Comparison of ENCODE assay signal across 17 cellular contexts in genomic region chr1:234729566-234729965, GRCh38.
DNase-seq lines count a peak whose midpoint lies in the region; ATAC-seq and TF ChIP-seq lines count a peak whose summit lies in the region.
"Had no signal": no experiment of that assay in that cellular context is flagged by ENCODE, and none has a peak within 500 bp of the region (broad histone marks: within the 10 kb centered on the region; RNA-seq: fewer than 3 reads in every experiment).

No MANE protein-coding gene starts in this region.

- no peaks in the 10 kb centered on the region for H4K20me1 ChIP-seq in neural progenitor cell (ENCODE audit: low read depth)

- H3K9me3 Mint-ChIP-seq in activated CD4-positive, alpha-beta T cell treated with anti-CD3 and anti-CD28 coated beads, Interleukin-2, amount 10 ng/mL, durations not matched to agents 24 days and 14 days, result no peaks in the 10 kb centered on the region
- no peaks in the 10 kb centered on the region for H3K9me3 Mint-ChIP-seq in HFFc6
- no peaks in the 10 kb centered on the region for H3K9me3 Mint-ChIP-seq in neural progenitor cell
- H3K9me3 Mint-ChIP-seq: CD8-positive, alpha-beta T cell; nephron progenitor cell had no signal

- H3K9ac ChIP-seq in neural progenitor cell, result no peak overlapping the region

- no peak for ATAC-seq in GM18511 (IDR thresholded peaks at IDR 0.05; ENCODE audit: unreplicated experiment)
- ATAC-seq: activated CD4-positive, CD25-positive, alpha-beta regulatory T cell treated with anti-CD3 and anti-CD28 coated beads, Interleukin-2, amount 50 U/mL, for 24 hours; CD8-positive, alpha-beta T cell; lower lobe of right lung had no signal

- no peak overlapping the region for H2AFZ ChIP-seq in neural progenitor cell (replicated peaks)

- TF ChIP-seq CTCF in HFFc6 (IDR thresholded peaks at IDR 0.05), result no peak
- no peak for TF ChIP-seq CTCF in neural progenitor cell (IDR thresholded peaks at IDR 0.05)
- no peak for TF ChIP-seq CTCF in dorsolateral prefrontal cortex (IDR thresholded peaks at IDR 0.05 in 54 of 56, conservative IDR thresholded peaks at IDR 0.05 in 2 of 56; ENCODE audit: low read depth in 1 of 56, partially characterized antibody in 56 of 56)

- intact Hi-C loops in activated CD4-positive, alpha-beta T cell treated with anti-CD3 and anti-CD28 coated beads, Interleukin-2, amount 10 ng/mL, durations not matched to agents 24 days and 14 days (cut with micrococcal nuclease), result no loop called here
- intact Hi-C loops in dorsolateral prefrontal cortex (cut with DNase I), result loop anchor here (5.0 kb wide), 3 partner anchors 108 to 343 kb away; no protein-coding TSS in a partner anchor

- no peaks in the 10 kb centered on the region for H3K79me2 ChIP-seq in neural progenitor cell (ENCODE audit: low read depth)

- peaks cover 26% of the 10 kb centered on the region for H3F3A ChIP-seq in neural progenitor cell (ENCODE audit: low read depth)

- peaks cover 30% of the 10 kb centered on the region for H3K4me1 ChIP-seq in neural progenitor cell

- H3K4me3 Mint-ChIP-seq in activated CD4-positive, alpha-beta T cell treated with anti-CD3 and anti-CD28 coated beads, Interleukin-2, amount 10 ng/mL, durations not matched to agents 24 days and 14 days, result peak overlapping the region; percentile 16
- no peak overlapping the region for H3K4me3 Mint-ChIP-seq in HFFc6
- H3K4me3 Mint-ChIP-seq in neural progenitor cell, result no peak overlapping the region
- H3K4me3 Mint-ChIP-seq: CD8-positive, alpha-beta T cell; nephron progenitor cell had no signal

- H3K4me3 ChIP-seq in neural progenitor cell (no peak overlapping the region), dorsolateral prefrontal cortex (no peak overlapping the region)
- H3K4me3 ChIP-seq: ascending aorta, coronary artery, lower lobe of right lung had no signal

- H3K36me3 Mint-ChIP-seq in activated CD4-positive, alpha-beta T cell treated with anti-CD3 and anti-CD28 coated beads, Interleukin-2, amount 10 ng/mL, durations not matched to agents 24 days and 14 days (ENCODE audit: low read depth), result peaks cover 2% of the 10 kb centered on the region
- H3K36me3 Mint-ChIP-seq in HFFc6 (ENCODE audit: low read depth), result no peaks in the 10 kb centered on the region; the same call in 1 of the 2 replicates
- no peaks in the 10 kb centered on the region for H3K36me3 Mint-ChIP-seq in neural progenitor cell
- H3K36me3 Mint-ChIP-seq: CD8-positive, alpha-beta T cell had no signal

- H3K9me3 ChIP-seq in neural progenitor cell (ENCODE audit: low read depth), result no peaks in the 10 kb centered on the region
- H3K9me3 ChIP-seq: ascending aorta, lower lobe of right lung had no signal

- DNase-seq in activated CD4-positive, alpha-beta T cell treated with anti-CD3 and anti-CD28 coated beads, Interleukin-2, amount 10 ng/mL, durations not matched to agents 24 days and 14 days, result no peak
- no peak for DNase-seq in activated CD4-positive, alpha-beta T cell treated with anti-CD3 and anti-CD28 coated beads for 4 hours
- no peak for DNase-seq in HFFc6
- peak; percentile 45 for DNase-seq in amniotic stem cell (lab: John Stamatoyannopoulos, UW)
- DNase-seq in neural progenitor cell (ENCODE audit: low spot score), result no peak
- DNase-seq in dorsolateral prefrontal cortex, result no peak
- no peak for DNase-seq in middle frontal gyrus (ENCODE audit: extremely low spot score, low spot score)
- DNase-seq: CD8-positive, alpha-beta T cell; GOT3; lower lobe of right lung; NCI-H1436; nephron progenitor cell; retina had no signal

- peaks cover 85% of the 10 kb centered on the region for H3K4me1 Mint-ChIP-seq in activated CD4-positive, alpha-beta T cell treated with anti-CD3 and anti-CD28 coated beads, Interleukin-2, amount 10 ng/mL, durations not matched to agents 24 days and 14 days
- H3K4me1 Mint-ChIP-seq in HFFc6 (ENCODE audit: low read depth), result peaks cover 79% of the 10 kb centered on the region
- H3K4me1 Mint-ChIP-seq in neural progenitor cell, result peaks cover 82% of the 10 kb centered on the region

- no peak overlapping the region for H3K27ac ChIP-seq in neural progenitor cell
- H3K27ac ChIP-seq in dorsolateral prefrontal cortex, result peak overlapping the region in 7 of 59 donors; percentile 11 to 99 (median 20)
- H3K27ac ChIP-seq: ascending aorta, coronary artery, lower lobe of right lung had no signal

- no peak overlapping the region for H3K4me2 ChIP-seq in neural progenitor cell

- H3K27me3 ChIP-seq in neural progenitor cell (no peaks in the 10 kb centered on the region), dorsolateral prefrontal cortex (no peaks in the 10 kb centered on the region)
- H3K27me3 ChIP-seq: ascending aorta had no signal

- no peaks in the 10 kb centered on the region for H3K27me3 Mint-ChIP-seq in activated CD4-positive, alpha-beta T cell treated with anti-CD3 and anti-CD28 coated beads, Interleukin-2, amount 10 ng/mL, durations not matched to agents 24 days and 14 days
- no peaks in the 10 kb centered on the region for H3K27me3 Mint-ChIP-seq in HFFc6 (ENCODE audit: insufficient read depth)
- H3K27me3 Mint-ChIP-seq in neural progenitor cell (ENCODE audit: insufficient read depth, low read depth), result peaks cover 20% of the 10 kb centered on the region

- peak overlapping the region; percentile 96 for H3K27ac Mint-ChIP-seq in activated CD4-positive, alpha-beta T cell treated with anti-CD3 and anti-CD28 coated beads, Interleukin-2, amount 10 ng/mL, durations not matched to agents 24 days and 14 days
- H3K27ac Mint-ChIP-seq in HFFc6 (peak overlapping the region; percentile 57), neural progenitor cell (peak overlapping the region; percentile 34)
- H3K27ac Mint-ChIP-seq: nephron progenitor cell had no signal

- no peaks in the 10 kb centered on the region for H3K36me3 ChIP-seq in neural progenitor cell
- H3K36me3 ChIP-seq: ascending aorta, lower lobe of right lung had no signal

Comparison
In these comparisons a context has a peak if more than half of its experiments do, and no peak if none do; other contexts are left out.
1. H3K27ac Mint-ChIP-seq: peak in every context shown above with its lines; median percentile 96 in activated CD4-positive, alpha-beta T cell treated with anti-CD3 and anti-CD28 coated beads, Interleukin-2, amount 10 ng/mL, durations not matched to agents 24 days and 14 days; 57 in HFFc6; 34 in neural progenitor cell.